ENCODE assay signal across 22 cellular contexts in the genomic region with DNA sequence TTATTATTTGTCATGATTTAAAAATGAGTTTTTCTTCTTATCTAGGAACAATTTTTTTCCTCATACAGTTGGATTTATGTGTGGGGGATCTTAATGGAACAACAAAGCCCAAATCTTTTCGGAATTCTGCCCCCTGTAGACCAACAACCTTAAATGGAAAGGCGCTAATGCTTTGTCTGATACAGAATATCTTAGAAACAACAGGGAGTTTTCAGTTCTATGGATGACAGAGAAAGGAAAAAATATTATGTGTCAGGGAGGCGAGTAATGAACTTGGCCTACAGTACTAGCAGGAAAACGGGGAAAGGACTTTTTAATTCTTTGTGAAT. TPM values are rescaled to one million over a fixed set of nuclear protein-coding genes. Genes with fewer than 3 reads are reported as not detected.
DNase-seq lines count a peak whose midpoint lies in the region; ATAC-seq and TF ChIP-seq lines count a peak whose summit lies in the region.
"Had no signal": no experiment of that assay in that cellular context is flagged by ENCODE, and none has a peak within 500 bp of the region (broad histone marks: within the 10 kb centered on the region; RNA-seq: fewer than 3 reads in every experiment).

No MANE protein-coding gene starts in this region.

- H3K4me3 ChIP-seq in Panc1 (ENCODE audit: low read depth in 2 of 2, low read length in 2 of 2) (no peak overlapping the region), esophagus muscularis mucosa (no peak overlapping the region)

- no peaks in the 10 kb centered on the region for H3K4me1 ChIP-seq in Panc1 (ENCODE audit: control insufficient read depth, insufficient read depth, low read length)
- no peaks in the 10 kb centered on the region for H3K4me1 ChIP-seq in esophagus muscularis mucosa

- POLR2A ChIA-PET in Panc1 (lab: Charles Lee), result no interaction called here

- H3K9me3 ChIP-seq in Panc1 (ENCODE audit: control insufficient read depth, insufficient read depth, low read depth, low read length) (no peaks in the 10 kb centered on the region), esophagus muscularis mucosa (no peaks in the 10 kb centered on the region)
- H3K9me3 ChIP-seq: SK-N-SH had no signal

- peaks cover 32% of the 10 kb centered on the region for H3K27me3 Mint-ChIP-seq in activated T-cell treated with anti-CD3 and anti-CD28 coated beads, Interleukin-2, amount 50 U/mL, for 24 hours

- intact Hi-C loops in Panc1 (cut with micrococcal nuclease; ENCODE audit: unreplicated experiment) (no loop called here), esophagus muscularis mucosa (cut with DNase I) (no loop called here)

- ATAC-seq in Panc1, result no peak
- no peak for ATAC-seq in GM19452 (IDR thresholded peaks at IDR 0.05; ENCODE audit: unreplicated experiment)

- H3K36me3 Mint-ChIP-seq in activated T-cell treated with anti-CD3 and anti-CD28 coated beads, Interleukin-2, amount 50 U/mL, for 24 hours (ENCODE audit: low read depth), result no peaks in the 10 kb centered on the region
- H3K36me3 Mint-ChIP-seq: CD4-positive, alpha-beta memory T cell had no signal

- H3K27ac Mint-ChIP-seq in activated T-cell treated with anti-CD3 and anti-CD28 coated beads, Interleukin-2, amount 50 U/mL, for 24 hours, result no peak overlapping the region
- H3K27ac Mint-ChIP-seq: CD4-positive, alpha-beta memory T cell had no signal

- H3K36me3 ChIP-seq in Panc1 (ENCODE audit: control insufficient read depth, insufficient read depth, low read length), result no peaks in the 10 kb centered on the region
- H3K36me3 ChIP-seq in esophagus muscularis mucosa, result no peaks in the 10 kb centered on the region

- WGBS in esophagus muscularis mucosa, result 67% methylated on average over 4 of the region's 4 CpGs

- DNase-seq in Panc1 (ENCODE audit: low read depth, low spot score), result no peak
- DNase-seq in globus pallidus (ENCODE audit: low spot score), result peak; percentile 87
- DNase-seq in pons (ENCODE audit: low spot score), result peak; percentile 89
- no peak for DNase-seq in esophagus muscularis mucosa (ENCODE audit: extremely low spot score)
- DNase-seq in HuH-7 (ENCODE audit: low spot score), result no peak
- DNase-seq in activated T-cell treated with anti-CD3 and anti-CD28 coated beads, Interleukin-2, amount 50 U/mL, for 24 hours, result no peak
- DNase-seq: CD4-positive, alpha-beta memory T cell; GF-D8; H7; NCI-H1092 treated with DMSO at 0.1 percent for 48 hours; NCI-H146; NCI-H2081 treated with DMSO at 0.1 percent for 48 hours; NCI-H446 treated with DMSO at 0.1 percent for 48 hours; NCI-H69; OCI-M1; RPMI8226; SHP77 treated with DMSO at 0.1 percent for 48 hours; SK-N-SH had no signal

- H3K27ac ChIP-seq in C4-2B (no peak overlapping the region), Panc1 (ENCODE audit: low read length) (no peak overlapping the region), esophagus muscularis mucosa (replicated peaks in 1 of 4) (no peak overlapping the region)

- H3K4me1 Mint-ChIP-seq in activated T-cell treated with anti-CD3 and anti-CD28 coated beads, Interleukin-2, amount 50 U/mL, for 24 hours (ENCODE audit: low read depth), result no peaks in the 10 kb centered on the region
- H3K4me1 Mint-ChIP-seq: CD4-positive, alpha-beta memory T cell had no signal

- no peak for TF ChIP-seq EP300 in esophagus muscularis mucosa (IDR thresholded peaks at IDR 0.05)

- in situ Hi-C loops in Panc1 (cut with HindIII; ENCODE audit: low pct_unique_long_range_greater_than_20kb, low sequenced_read_pairs), result no loop called here

- no peak for TF ChIP-seq POLR2A in esophagus muscularis mucosa (IDR thresholded peaks at IDR 0.05; ENCODE audit: low read depth)

- CTCF ChIA-PET in Panc1 (lab: Charles Lee), result no interaction called here

- H3K27me3 ChIP-seq in Panc1 (ENCODE audit: control insufficient read depth, insufficient read depth, low read length), result no peaks in the 10 kb centered on the region
- peaks cover 0 to 17% (median 0%) of the 10 kb centered on the region in 4 donors for H3K27me3 ChIP-seq in esophagus muscularis mucosa

- H3K4me3 Mint-ChIP-seq in activated T-cell treated with anti-CD3 and anti-CD28 coated beads, Interleukin-2, amount 50 U/mL, for 24 hours, result no peak overlapping the region
- H3K4me3 Mint-ChIP-seq: CD4-positive, alpha-beta memory T cell had no signal

- H3K9me3 Mint-ChIP-seq in activated T-cell treated with anti-CD3 and anti-CD28 coated beads, Interleukin-2, amount 50 U/mL, for 24 hours, result no peaks in the 10 kb centered on the region
- H3K9me3 Mint-ChIP-seq: CD4-positive, alpha-beta memory T cell had no signal

- no TSS peak for BruUV-seq in Panc1 (replicated peaks; lab: Mats Ljungman, UMichigan)

- 0 out of 2 replicates have a peak, but pooled peaks have one; percentile 11 for TF ChIP-seq CTCF in C4-2B (conservative IDR thresholded peaks at IDR 0.05)
- 0 out of 2 replicates have a peak, but pooled peaks have one; percentile 7 for TF ChIP-seq CTCF in Panc1 (IDR thresholded peaks at IDR 0.05)
- TF ChIP-seq CTCF in esophagus muscularis mucosa (IDR thresholded peaks at IDR 0.05), result no peak

RNA-seq across cellular contexts. Expression of gene MOBP, which starts 0.6 kb away (rescaled TPM):
- total RNA-seq in Panc1 (2021; ENCODE audit: unreplicated experiment) (not detected), esophagus muscularis mucosa (not detected)
- not detected for polyA plus RNA-seq in Panc1 (2012; ENCODE audit: insufficient read length)
- total RNA-seq: CD4-positive, alpha-beta memory T cell; LHCN-M2 had no signal
- polyA plus RNA-seq: BJ; CD4-positive, alpha-beta memory T cell; SK-N-SH had no signal

Comparison
In these comparisons a context has a peak if more than half of its experiments do, and no peak if none do; other contexts are left out.
1. CTCF ChIP-seq: peak in C4-2B (single experiment) and Panc1 (single experiment); none in esophagus muscularis mucosa (0 of 3).
2. DNase-seq: peak in globus pallidus (single experiment) and pons (single experiment); none in Panc1 (single experiment), esophagus muscularis mucosa (single experiment), HuH-7 (single experiment) and activated T-cell treated with anti-CD3 and anti-CD28 coated beads, Interleukin-2, amount 50 U/mL, for 24 hours (single experiment).